ENCODE assay signal across 8 cellular contexts in genomic region chr5:40834849-40835787, GRCh38. TPM values are rescaled to one million over a fixed set of nuclear protein-coding genes. Genes with fewer than 3 reads are reported as not detected.
DNase-seq lines count a peak whose midpoint lies in the region; ATAC-seq, FAIRE-seq and TF ChIP-seq lines count a peak whose summit lies in the region.

RPL37 (minus strand) TSS chr5:40835222; CDS start chr5:40835185, 37 bp downstream.

- H3K9ac ChIP-seq in mammary epithelial cell (ENCODE audit: insufficient read depth, low read length), result peak within 1 kb of the TSS; percentile 98
- peak within 1 kb of the TSS; percentile 99 for H3K9ac ChIP-seq in iPS-20b (ENCODE audit: low read depth, low read length)

- peak; percentile 97 for ATAC-seq in GM18873 (IDR thresholded peaks at IDR 0.05; ENCODE audit: low FRiP score, unreplicated experiment)
- ATAC-seq in HG03139 (IDR thresholded peaks at IDR 0.05; ENCODE audit: unreplicated experiment), result peak; percentile 97

- H3K27me3 ChIP-seq in WERI-Rb-1 (ENCODE audit: insufficient read depth, low read depth, severe bottlenecking) (no peaks in the 10 kb centered on the region), mammary epithelial cell (ENCODE audit: insufficient read depth, low read length) (no peaks in the 10 kb centered on the region), iPS-20b (ENCODE audit: insufficient read depth, low read length) (no peaks in the 10 kb centered on the region), small intestine (ENCODE audit: control insufficient read depth in 2 of 2, insufficient read depth in 2 of 2, low read length in 2 of 2) (no peaks in the 10 kb centered on the region)

- BruUV-seq in mammary epithelial cell (replicated peaks; lab: Mats Ljungman, UMichigan), result TSS peak; percentile 95

- H2AFZ ChIP-seq in mammary epithelial cell (ENCODE audit: low read depth, low read length), result peak within 1 kb of the TSS; percentile 92

- FAIRE-seq in small intestine (lab: Jason Lieb, UNC), result no peak

- H3K4me1 ChIP-seq in mammary epithelial cell (ENCODE audit: insufficient read depth, low read length) (peaks cover 23% of the 10 kb centered on the region), iPS-20b (ENCODE audit: insufficient read depth, low read length) (peaks cover 18% of the 10 kb centered on the region), small intestine (ENCODE audit: control insufficient read depth in 2 of 2, insufficient read depth in 1 of 2, low read depth in 1 of 2, low read length in 1 of 2) (peaks cover 0 to 6% of the 10 kb centered on the region in 2 donors)

- H3K9me3 ChIP-seq in WERI-Rb-1 (ENCODE audit: severe bottlenecking) (no peaks in the 10 kb centered on the region), mammary epithelial cell (replicated peaks; ENCODE audit: insufficient read depth, low read length) (no peaks in the 10 kb centered on the region), iPS-20b (ENCODE audit: insufficient read depth, low read depth, low read length) (no peaks in the 10 kb centered on the region), small intestine (ENCODE audit: control insufficient read depth, low read depth) (no peaks in the 10 kb centered on the region)

- peak within 1 kb of the TSS; percentile 93 for H3K4me2 ChIP-seq in mammary epithelial cell (ENCODE audit: insufficient read depth, low read depth, low read length)

- no peak for TF ChIP-seq CTCF in WERI-Rb-1 (IDR thresholded peaks at IDR 0.05; ENCODE audit: low read depth, low read length)
- no peak for TF ChIP-seq CTCF in mammary epithelial cell (conservative IDR thresholded peaks at IDR 0.05 in 1 of 2, IDR thresholded peaks at IDR 0.05 in 1 of 2; ENCODE audit: extremely low read depth in 1 of 2, insufficient read depth in 1 of 2, low read depth in 1 of 2, low read length in 2 of 2)

- in situ Hi-C loops in ACHN (cut with HindIII; ENCODE audit: low pct_ligation_motif_present, low pct_unique_long_range_greater_than_20kb, low sequenced_read_pairs) (no loop called here), mammary epithelial cell (cut with MboI; ENCODE audit: low sequenced_read_pairs in 2 of 2) (loop anchor here in 1 of 2 donors (10.0 kb wide), 1 partner anchor 80 kb away; the partner anchor contains the start of gene TTC33)

- H3K27ac ChIP-seq in WERI-Rb-1 (peak within 1 kb of the TSS; percentile 97), mammary epithelial cell (ENCODE audit: insufficient read depth, low read depth, low read length) (peak within 1 kb of the TSS; percentile 83), iPS-20b (ENCODE audit: low read length) (peak within 1 kb of the TSS; percentile 98), small intestine (ENCODE audit: low read depth in 1 of 2, low read length in 1 of 2) (peak within 1 kb of the TSS; percentile 81 to 97)

- peaks cover 2% of the 10 kb centered on the region for H4K20me1 ChIP-seq in mammary epithelial cell (ENCODE audit: insufficient read depth, low read length)

- H3K4me3 ChIP-seq in WERI-Rb-1 (ENCODE audit: low read depth, low read length) (peak within 1 kb of the TSS; percentile 82), mammary epithelial cell (replicated peaks in 1 of 3; ENCODE audit: insufficient read depth in 1 of 3, low read depth in 2 of 3, low read length in 3 of 3) (peak within 1 kb of the TSS; percentile 63 to 85 (median 65)), iPS-20b (ENCODE audit: low read length) (peak within 1 kb of the TSS; percentile 86), small intestine (ENCODE audit: low read depth in 1 of 2, low read length in 2 of 2) (peak within 1 kb of the TSS; percentile 86 to 89)

- dilution Hi-C loops in mammary epithelial cell (cut with HindIII; ENCODE audit: low sequenced_read_pairs), result no loop called here

- H3K36me3 ChIP-seq in WERI-Rb-1, result peaks cover 49% of the 10 kb centered on the region
- peaks cover 36% of the 10 kb centered on the region for H3K36me3 ChIP-seq in mammary epithelial cell (ENCODE audit: insufficient read depth, low read length)
- peaks cover 47% of the 10 kb centered on the region for H3K36me3 ChIP-seq in iPS-20b (ENCODE audit: insufficient read depth, low read depth, low read length)
- peaks cover 19 to 20% of the 10 kb centered on the region in 2 donors for H3K36me3 ChIP-seq in small intestine (ENCODE audit: control insufficient read depth in 2 of 2, insufficient read depth in 2 of 2, low read length in 2 of 2)

- peak; percentile 93 for DNase-seq in ACHN
- DNase-seq in NCI-H2227 (lab: John Stamatoyannopoulos, UW; ENCODE audit: unreplicated experiment), result peak; percentile 99
- DNase-seq in WERI-Rb-1, result peak; percentile 97
- DNase-seq in mammary epithelial cell, result peak; percentile 97
- peak; percentile 98 for DNase-seq in small intestine

- CTCF ChIA-PET in mammary epithelial cell (lab: Charles Lee; ENCODE audit: low non-redundant PET), result no interaction called here

- WGBS in mammary epithelial cell (ENCODE audit: low coverage, missing lambda C conversion rate), result 3% methylated on average over 33 of the region's 61 CpGs
- 4 to 6% (median 5%) methylated on average over 61 of the region's 61 CpGs for WGBS in small intestine, 3 donors

- intact Hi-C loops in mammary epithelial cell (cut with micrococcal nuclease), result loop anchor here (1.0 to 5.0 kb wide), 2 partner anchors 42 to 80 kb away; partner anchors contain the start of gene TTC33

- H3K79me2 ChIP-seq in mammary epithelial cell (ENCODE audit: insufficient read depth, low read length), result peaks cover 50% of the 10 kb centered on the region

RNA-seq across cellular contexts. Expression of gene RPL37, which starts in this region (rescaled TPM):
- 1,000 to 10,000 TPM in 1 of 2 donors, 100 to 1,000 TPM in 1; 257 to 1,240 TPM for total RNA-seq in mammary epithelial cell
- polyA plus RNA-seq in mammary epithelial cell (508 TPM), small intestine (1,000 to 10,000 TPM; 1,027 to 1,895 (median 1,818) TPM)
- polyA minus RNA-seq in mammary epithelial cell, result 1,443 TPM

Comparison
In these comparisons a context has a peak if more than half of its experiments do, and no peak if none do; other contexts are left out.
1. Peak in every context shown above with its lines: DNase-seq, ATAC-seq, H3K4me3 ChIP-seq and H3K27ac ChIP-seq.